Comparison of ENCODE assay signal across 17 cellular contexts in genomic region chr9:123796618-123797484, GRCh38.
DNase-seq lines count a peak whose midpoint lies in the region; ATAC-seq and TF ChIP-seq lines count a peak whose summit lies in the region.
"Had no signal": no experiment of that assay in that cellular context is flagged by ENCODE, and none has a peak within 500 bp of the region (broad histone marks: within the 10 kb centered on the region; RNA-seq: fewer than 3 reads in every experiment).

No MANE protein-coding gene starts in this region.

- intact Hi-C loops in activated T-helper 1 cell treated with anti-CD3 and anti-CD28 coated beads, Interleukin-12 subunit alpha, Interleukin-12 subunit beta, Interleukin-2, Interleukin-4 antibody, amounts not matched to agents 30 ng/mL and 10 ng/mL and 1 ng/mL, durations not matched to agents 14 hours and 24 hours and 36 hours (cut with micrococcal nuclease), result no loop called here
- intact Hi-C loops in head of caudate nucleus (cut with DNase I), result no loop called here
- intact Hi-C loops in PC-3 (cut with micrococcal nuclease), result no loop called here

- H2AFZ ChIP-seq in PC-3 (ENCODE audit: low read length), result no peak overlapping the region

- peaks cover 19% of the 10 kb centered on the region for H3K4me1 Mint-ChIP-seq in activated T-cell treated with anti-CD3 and anti-CD28 coated beads, Interleukin-2, amount 50 U/mL, for 72 hours (ENCODE audit: low read depth)
- peaks cover 13% of the 10 kb centered on the region for H3K4me1 Mint-ChIP-seq in activated T-helper 1 cell treated with anti-CD3 and anti-CD28 coated beads, Interleukin-12 subunit alpha, Interleukin-12 subunit beta, Interleukin-2, Interleukin-4 antibody, amounts not matched to agents 30 ng/mL and 10 ng/mL and 1 ng/mL, durations not matched to agents 14 hours and 24 hours and 36 hours (ENCODE audit: low read depth)

- no peaks in the 10 kb centered on the region for H3F3A ChIP-seq in PC-3 (ENCODE audit: low read length, unreplicated experiment)

- no peaks in the 10 kb centered on the region for H3K9me2 ChIP-seq in PC-3 (replicated peaks; ENCODE audit: low read length)

- BruUV-seq in PC-3 (replicated peaks; lab: Mats Ljungman, UMichigan), result no TSS peak

- no peaks in the 10 kb centered on the region for H3K4me1 ChIP-seq in PC-3 (ENCODE audit: insufficient read depth, low read length)

- H3K4me2 ChIP-seq in PC-3 (ENCODE audit: low read length), result no peak overlapping the region
- H3K4me2 ChIP-seq: smooth muscle cell had no signal

- no peak for DNase-seq in activated T-cell treated with anti-CD3 and anti-CD28 coated beads, Interleukin-2, amount 50 U/mL, for 72 hours
- DNase-seq in activated T-cell treated with anti-CD3 and anti-CD28 coated beads, Interleukin-2, amount 50 U/mL, for 48 hours, result no peak
- DNase-seq in NCI-H82 treated with DMSO at 0.1 percent for 48 hours (lab: John Stamatoyannopoulos, UW; ENCODE audit: unreplicated experiment), result peak; percentile 33
- DNase-seq in epithelial cell of proximal tubule (ENCODE audit: low read depth), result peak; percentile 13
- peak; percentile 32 for DNase-seq in retinal pigment epithelial cell (ENCODE audit: low read depth)
- DNase-seq in activated T-helper 1 cell treated with anti-CD3 and anti-CD28 coated beads, Interleukin-12 subunit alpha, Interleukin-12 subunit beta, Interleukin-2, Interleukin-4 antibody, amounts not matched to agents 30 ng/mL and 10 ng/mL and 1 ng/mL, durations not matched to agents 14 hours and 24 hours and 36 hours (ENCODE audit: low spot score), result no peak
- DNase-seq in head of caudate nucleus, result no peak
- DNase-seq in PC-3, result no peak
- DNase-seq: activated CD4-positive, alpha-beta T cell treated with anti-CD3 and anti-CD28 coated beads for 48 hours; KBM-7; mesendoderm; NCI-H1436 treated with DMSO at 0.1 percent for 48 hours; NCI-H524 treated with DMSO at 0.1 percent for 48 hours; occipital lobe had no signal

- H3K27me3 Mint-ChIP-seq in activated T-cell treated with anti-CD3 and anti-CD28 coated beads, Interleukin-2, amount 50 U/mL, for 72 hours (ENCODE audit: low read depth), result no peaks in the 10 kb centered on the region
- H3K27me3 Mint-ChIP-seq in activated T-helper 1 cell treated with anti-CD3 and anti-CD28 coated beads, Interleukin-12 subunit alpha, Interleukin-12 subunit beta, Interleukin-2, Interleukin-4 antibody, amounts not matched to agents 30 ng/mL and 10 ng/mL and 1 ng/mL, durations not matched to agents 14 hours and 24 hours and 36 hours (ENCODE audit: insufficient read depth), result peaks cover 7% of the 10 kb centered on the region

- H3K4me3 Mint-ChIP-seq in activated T-cell treated with anti-CD3 and anti-CD28 coated beads, Interleukin-2, amount 50 U/mL, for 72 hours, result peak overlapping the region; percentile 45 to 76
- H3K4me3 Mint-ChIP-seq in activated T-helper 1 cell treated with anti-CD3 and anti-CD28 coated beads, Interleukin-12 subunit alpha, Interleukin-12 subunit beta, Interleukin-2, Interleukin-4 antibody, amounts not matched to agents 30 ng/mL and 10 ng/mL and 1 ng/mL, durations not matched to agents 14 hours and 24 hours and 36 hours, result no peak overlapping the region

- CTCF ChIA-PET in PC-3 (lab: Charles Lee), result no interaction called here

- TF ChIP-seq CTCF in epithelial cell of proximal tubule (conservative IDR thresholded peaks at IDR 0.05; ENCODE audit: low read depth, low read length), result no peak
- no peak for TF ChIP-seq CTCF in retinal pigment epithelial cell (conservative IDR thresholded peaks at IDR 0.05; ENCODE audit: low read depth, low read length)
- TF ChIP-seq CTCF in PC-3 (conservative IDR thresholded peaks at IDR 0.05; ENCODE audit: low read depth, low read length), result no peak

- H3K27me3 ChIP-seq in PC-3 (ENCODE audit: low read length), result no peaks in the 10 kb centered on the region

- H3K27ac ChIP-seq in PC-3 (ENCODE audit: low read length), result no peak overlapping the region

- no peaks in the 10 kb centered on the region for H3K36me3 ChIP-seq in PC-3 (ENCODE audit: low read depth, low read length)

- no peaks in the 10 kb centered on the region for H3K9me3 ChIP-seq in PC-3 (ENCODE audit: low read length)

- H3K4me3 ChIP-seq in epithelial cell of proximal tubule (ENCODE audit: low read depth, low read length), result peak overlapping the region; percentile 48
- H3K4me3 ChIP-seq in retinal pigment epithelial cell (ENCODE audit: low read length), result no peak overlapping the region
- H3K4me3 ChIP-seq in PC-3 (ENCODE audit: low read length), result no peak overlapping the region
- H3K4me3 ChIP-seq: smooth muscle cell had no signal

- H3K79me2 ChIP-seq in PC-3 (ENCODE audit: low read length), result 0 out of 2 replicates have a peak, but pooled peaks cover 4% of the 10 kb centered on the region

- no peak overlapping the region for H3K9ac ChIP-seq in PC-3 (ENCODE audit: low read length)

- peaks cover 0 to 2% of the 10 kb centered on the region in 2 donors for H3K36me3 Mint-ChIP-seq in activated T-cell treated with anti-CD3 and anti-CD28 coated beads, Interleukin-2, amount 50 U/mL, for 72 hours (ENCODE audit: insufficient read depth in 2 of 2)
- H3K36me3 Mint-ChIP-seq in activated T-helper 1 cell treated with anti-CD3 and anti-CD28 coated beads, Interleukin-12 subunit alpha, Interleukin-12 subunit beta, Interleukin-2, Interleukin-4 antibody, amounts not matched to agents 30 ng/mL and 10 ng/mL and 1 ng/mL, durations not matched to agents 14 hours and 24 hours and 36 hours (ENCODE audit: low read depth), result no peaks in the 10 kb centered on the region
- H3K36me3 Mint-ChIP-seq: brain had no signal

- POLR2A ChIA-PET in PC-3 (lab: Charles Lee; ENCODE audit: unreplicated experiment), result no interaction called here

- H3K9me3 Mint-ChIP-seq in activated T-cell treated with anti-CD3 and anti-CD28 coated beads, Interleukin-2, amount 50 U/mL, for 72 hours, result peaks cover 0 to 2% of the 10 kb centered on the region in 2 donors
- H3K9me3 Mint-ChIP-seq in activated T-helper 1 cell treated with anti-CD3 and anti-CD28 coated beads, Interleukin-12 subunit alpha, Interleukin-12 subunit beta, Interleukin-2, Interleukin-4 antibody, amounts not matched to agents 30 ng/mL and 10 ng/mL and 1 ng/mL, durations not matched to agents 14 hours and 24 hours and 36 hours, result no peaks in the 10 kb centered on the region
- H3K9me3 Mint-ChIP-seq: activated T-helper 2 cell treated with anti-CD3 and anti-CD28 coated beads, Interferon-gamma antibody, Interleukin-2, Interleukin-4, amounts not matched to agents 10 μg/mL and 5 μg/mL and 100 μg/mL, durations not matched to agents 14 hours and 24 hours and 36 hours; brain had no signal

- no peak for ATAC-seq in activated T-cell treated with anti-CD3 and anti-CD28 coated beads, Interleukin-2, amount 50 U/mL, for 72 hours (replicated peaks in 1 of 2)
- no peak for ATAC-seq in PC-3

- peak overlapping the region; percentile 64 for H3K27ac Mint-ChIP-seq in activated T-cell treated with anti-CD3 and anti-CD28 coated beads, Interleukin-2, amount 50 U/mL, for 72 hours
- H3K27ac Mint-ChIP-seq in activated T-helper 1 cell treated with anti-CD3 and anti-CD28 coated beads, Interleukin-12 subunit alpha, Interleukin-12 subunit beta, Interleukin-2, Interleukin-4 antibody, amounts not matched to agents 30 ng/mL and 10 ng/mL and 1 ng/mL, durations not matched to agents 14 hours and 24 hours and 36 hours, result no peak overlapping the region
- H3K27ac Mint-ChIP-seq: activated T-helper 2 cell treated with anti-CD3 and anti-CD28 coated beads, Interferon-gamma antibody, Interleukin-2, Interleukin-4, amounts not matched to agents 10 μg/mL and 5 μg/mL and 100 μg/mL, durations not matched to agents 14 hours and 24 hours and 36 hours had no signal

- H4K20me1 ChIP-seq in PC-3 (ENCODE audit: low read length), result no peaks in the 10 kb centered on the region

Comparison
In these comparisons a context has a peak if more than half of its experiments do, and no peak if none do; other contexts are left out.
1. DNase-seq: peak in NCI-H82 treated with DMSO at 0.1 percent for 48 hours (single experiment), epithelial cell of proximal tubule (single experiment) and retinal pigment epithelial cell (single experiment); none in activated T-cell treated with anti-CD3 and anti-CD28 coated beads, Interleukin-2, amount 50 U/mL, for 72 hours (0 of 2), activated T-cell treated with anti-CD3 and anti-CD28 coated beads, Interleukin-2, amount 50 U/mL, for 48 hours (0 of 2), activated T-helper 1 cell treated with anti-CD3 and anti-CD28 coated beads, Interleukin-12 subunit alpha, Interleukin-12 subunit beta, Interleukin-2, Interleukin-4 antibody, amounts not matched to agents 30 ng/mL and 10 ng/mL and 1 ng/mL, durations not matched to agents 14 hours and 24 hours and 36 hours (single experiment), head of caudate nucleus (0 of 42) and PC-3 (single experiment).